ENCODE assay signal across 1 cellular context in genomic region chr1:239951518-239952130, GRCh38.
TF ChIP-seq lines count a peak whose summit lies in the region.

No MANE protein-coding gene starts in this region.

TF ChIP-seq in GM23338, 12 proteins besides CTCF, POLR2A, EP300 and RAD21:
- TF ChIP-seq ZNF462 (CRISPR knock-in tag; IDR thresholded peaks at IDR 0.05) (no peak), NANOG (IDR thresholded peaks at IDR 0.05; ENCODE audit: borderline replicate concordance) (no peak), POLR2AphosphoS5 (IDR thresholded peaks at IDR 0.05; ENCODE audit: low read depth) (no peak), CREB1 (CRISPR knock-in tag; IDR thresholded peaks at IDR 0.05; ENCODE audit: low read depth) (no peak), STAT1 (IDR thresholded peaks at IDR 0.05; ENCODE audit: unreplicated experiment) (no peak), JUNB (IDR thresholded peaks at IDR 0.05; ENCODE audit: unreplicated experiment) (no peak), EZH2phosphoT487 (IDR thresholded peaks at IDR 0.05; ENCODE audit: unreplicated experiment) (no peak), EZH2 (IDR thresholded peaks at IDR 0.05; ENCODE audit: low read depth, unreplicated experiment) (no peak), ZNF114 (CRISPR knock-in tag; IDR thresholded peaks at IDR 0.05) (no peak), ZNF331 (CRISPR knock-in tag; IDR thresholded peaks at IDR 0.05; ENCODE audit: low read depth) (no peak)
- TF ChIP-seq, protein P1, sequence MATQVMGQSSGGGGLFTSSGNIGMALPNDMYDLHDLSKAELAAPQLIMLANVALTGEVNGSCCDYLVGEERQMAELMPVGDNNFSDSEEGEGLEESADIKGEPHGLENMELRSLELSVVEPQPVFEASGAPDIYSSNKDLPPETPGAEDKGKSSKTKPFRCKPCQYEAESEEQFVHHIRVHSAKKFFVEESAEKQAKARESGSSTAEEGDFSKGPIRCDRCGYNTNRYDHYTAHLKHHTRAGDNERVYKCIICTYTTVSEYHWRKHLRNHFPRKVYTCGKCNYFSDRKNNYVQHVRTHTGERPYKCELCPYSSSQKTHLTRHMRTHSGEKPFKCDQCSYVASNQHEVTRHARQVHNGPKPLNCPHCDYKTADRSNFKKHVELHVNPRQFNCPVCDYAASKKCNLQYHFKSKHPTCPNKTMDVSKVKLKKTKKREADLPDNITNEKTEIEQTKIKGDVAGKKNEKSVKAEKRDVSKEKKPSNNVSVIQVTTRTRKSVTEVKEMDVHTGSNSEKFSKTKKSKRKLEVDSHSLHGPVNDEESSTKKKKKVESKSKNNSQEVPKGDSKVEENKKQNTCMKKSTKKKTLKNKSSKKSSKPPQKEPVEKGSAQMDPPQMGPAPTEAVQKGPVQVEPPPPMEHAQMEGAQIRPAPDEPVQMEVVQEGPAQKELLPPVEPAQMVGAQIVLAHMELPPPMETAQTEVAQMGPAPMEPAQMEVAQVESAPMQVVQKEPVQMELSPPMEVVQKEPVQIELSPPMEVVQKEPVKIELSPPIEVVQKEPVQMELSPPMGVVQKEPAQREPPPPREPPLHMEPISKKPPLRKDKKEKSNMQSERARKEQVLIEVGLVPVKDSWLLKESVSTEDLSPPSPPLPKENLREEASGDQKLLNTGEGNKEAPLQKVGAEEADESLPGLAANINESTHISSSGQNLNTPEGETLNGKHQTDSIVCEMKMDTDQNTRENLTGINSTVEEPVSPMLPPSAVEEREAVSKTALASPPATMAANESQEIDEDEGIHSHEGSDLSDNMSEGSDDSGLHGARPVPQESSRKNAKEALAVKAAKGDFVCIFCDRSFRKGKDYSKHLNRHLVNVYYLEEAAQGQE (IDR thresholded peaks at IDR 0.05; ENCODE audit: unreplicated experiment), result no peak
- TF ChIP-seq, protein P2, sequence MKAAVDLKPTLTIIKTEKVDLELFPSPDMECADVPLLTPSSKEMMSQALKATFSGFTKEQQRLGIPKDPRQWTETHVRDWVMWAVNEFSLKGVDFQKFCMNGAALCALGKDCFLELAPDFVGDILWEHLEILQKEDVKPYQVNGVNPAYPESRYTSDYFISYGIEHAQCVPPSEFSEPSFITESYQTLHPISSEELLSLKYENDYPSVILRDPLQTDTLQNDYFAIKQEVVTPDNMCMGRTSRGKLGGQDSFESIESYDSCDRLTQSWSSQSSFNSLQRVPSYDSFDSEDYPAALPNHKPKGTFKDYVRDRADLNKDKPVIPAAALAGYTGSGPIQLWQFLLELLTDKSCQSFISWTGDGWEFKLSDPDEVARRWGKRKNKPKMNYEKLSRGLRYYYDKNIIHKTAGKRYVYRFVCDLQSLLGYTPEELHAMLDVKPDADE (IDR thresholded peaks at IDR 0.05), result no peak
